Comparison of ENCODE assay signal across 9 cellular contexts in the genomic region with DNA sequence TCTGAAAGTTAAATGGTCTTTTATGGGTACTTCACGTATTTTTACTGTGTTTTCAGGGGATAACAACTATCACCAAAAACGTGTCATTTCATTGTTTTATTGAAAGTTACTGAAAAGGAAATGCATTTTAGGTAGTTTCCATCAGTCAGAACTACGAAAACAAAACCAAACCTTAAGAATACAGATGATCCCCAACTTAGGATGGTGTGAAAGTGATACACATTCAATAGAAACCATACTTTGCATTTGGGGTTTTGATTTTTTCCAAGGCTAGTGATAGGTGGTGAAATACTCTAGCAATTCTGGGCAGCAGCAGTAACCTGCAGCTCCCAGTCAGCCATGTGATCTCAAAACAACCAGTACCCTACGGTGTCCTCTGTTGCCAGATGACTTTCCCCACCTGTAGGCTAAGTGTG. TPM values are rescaled to one million over a fixed set of nuclear protein-coding genes. Genes with fewer than 3 reads are reported as not detected.
DNase-seq lines count a peak whose midpoint lies in the region; ATAC-seq and TF ChIP-seq lines count a peak whose summit lies in the region.
"Had no signal": no experiment of that assay in that cellular context is flagged by ENCODE, and none has a peak within 500 bp of the region (broad histone marks: within the 10 kb centered on the region; RNA-seq: fewer than 3 reads in every experiment).

No MANE protein-coding gene starts in this region.

- H3K27ac Mint-ChIP-seq in progenitor cell of endocrine pancreas, result peak overlapping the region; percentile 67

- no peak for TF ChIP-seq CTCF in progenitor cell of endocrine pancreas (IDR thresholded peaks at IDR 0.05; ENCODE audit: unreplicated experiment)

- H3K4me3 Mint-ChIP-seq in progenitor cell of endocrine pancreas (ENCODE audit: low read depth), result no peak overlapping the region

- ATAC-seq in activated CD4-positive, CD25-positive, alpha-beta regulatory T cell treated with anti-CD3 and anti-CD28 coated beads, Interleukin-2, amount 50 U/mL, for 24 hours, result peak; percentile 47 to 56
- ATAC-seq in HG02588 (IDR thresholded peaks at IDR 0.05; ENCODE audit: unreplicated experiment) (peak; percentile 51), HG03558 (IDR thresholded peaks at IDR 0.05; ENCODE audit: extremely low read depth, unreplicated experiment) (peak; percentile 40)

- no peak for DNase-seq in activated CD4-positive, CD25-positive, alpha-beta regulatory T cell treated with anti-CD3 and anti-CD28 coated beads, Interleukin-2, amount 50 U/mL, for 72 hours
- DNase-seq in progenitor cell of endocrine pancreas (ENCODE audit: low spot score, unreplicated experiment) (no peak), SKM-1 treated with dmso at 0.1 percent for 144 hours (lab: John Stamatoyannopoulos, UW; ENCODE audit: unreplicated experiment) (no peak), DMS114 treated with DMSO at 0.1 percent for 48 hours (lab: John Stamatoyannopoulos, UW; ENCODE audit: unreplicated experiment) (no peak), kidney tubule cell (ENCODE audit: low spot score) (no peak)
- DNase-seq: NCI-H1048 had no signal

- H3K27me3 Mint-ChIP-seq in progenitor cell of endocrine pancreas, result no peaks in the 10 kb centered on the region

- no peaks in the 10 kb centered on the region for H3K9me3 Mint-ChIP-seq in progenitor cell of endocrine pancreas (ENCODE audit: low read depth)

- no peaks in the 10 kb centered on the region for H3K36me3 Mint-ChIP-seq in progenitor cell of endocrine pancreas (ENCODE audit: insufficient read depth)

- peaks cover 36% of the 10 kb centered on the region for H3K4me1 Mint-ChIP-seq in progenitor cell of endocrine pancreas (ENCODE audit: low read depth)

RNA-seq across cellular contexts. Expression of a gene that starts 25.9 kb away (rescaled TPM):
- 36.0 and 43.6 TPM in 2 replicates for total RNA-seq in progenitor cell of endocrine pancreas

RNA-seq across cellular contexts. Expression of a gene that starts 32.3 kb away (rescaled TPM):
- total RNA-seq in progenitor cell of endocrine pancreas, result 13.9 and 15.2 TPM in 2 replicates
